In the genomic region with DNA sequence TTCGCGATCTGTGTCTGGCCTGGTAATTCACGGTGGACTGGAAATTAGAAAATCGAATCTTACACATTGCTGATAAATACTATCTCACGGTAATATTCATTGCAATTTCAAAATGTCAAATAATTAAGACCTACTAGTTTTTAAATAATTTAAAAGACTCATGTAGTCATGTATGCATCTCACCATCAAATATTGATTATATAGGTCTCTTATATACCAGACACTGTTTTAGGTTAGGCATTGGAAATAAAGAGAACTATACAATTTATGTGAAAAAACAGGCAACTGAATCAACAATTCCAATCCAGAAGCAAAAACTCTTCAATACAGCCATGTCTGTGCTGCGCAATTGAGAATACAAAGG, we compare ENCODE assay signal across 11 cellular contexts. TPM values are rescaled to one million over a fixed set of nuclear protein-coding genes. Genes with fewer than 3 reads are reported as not detected.
DNase-seq lines count a peak whose midpoint lies in the region; ATAC-seq, FAIRE-seq and TF ChIP-seq lines count a peak whose summit lies in the region.
"Had no signal": no experiment of that assay in that cellular context is flagged by ENCODE, and none has a peak within 500 bp of the region (broad histone marks: within the 10 kb centered on the region; RNA-seq: fewer than 3 reads in every experiment).

No MANE protein-coding gene starts in this region.

- WGBS in esophagus squamous epithelium, 2 donors: 17 to 20% methylated on average over 6 of the region's 6 CpGs
- WGBS in sigmoid colon, 2 donors: 17 to 19% methylated on average over 6 of the region's 6 CpGs
- 17 to 18% (median 17%) methylated on average over 6 of the region's 6 CpGs for whole genome bisulfite sequencing in adrenal gland, 4 donors

- intact Hi-C loops in esophagus squamous epithelium (cut with DNase I): loop anchor here (2.0 to 10.0 kb wide), 2 partner anchors 109 to 201 kb away; no protein-coding TSS in a partner anchor
- intact Hi-C loops in sigmoid colon (cut with DNase I): loop anchor here (1.0 to 2.0 kb wide), 2 partner anchors 108 to 199 kb away; no protein-coding TSS in a partner anchor
- intact Hi-C loops in adrenal gland (cut with DNase I): loop anchor here in 1 of 2 donors (5.0 to 10.0 kb wide), 2 partner anchors 108 to 201 kb away; no protein-coding TSS in a partner anchor

- H3K4me3 ChIP-seq in Peyer's patch (peak overlapping the region in 3 of 4 donors; percentile 40 to 62 (median 58)), esophagus squamous epithelium (peak overlapping the region; percentile 27 to 62 (median 56)), sigmoid colon (peak overlapping the region in 3 of 4 donors; percentile 43 to 54 (median 50)), adrenal gland (peak overlapping the region in 1 of 4 donors; percentile 57)

- H3K9me3 ChIP-seq in Peyer's patch: no peaks in the 10 kb centered on the region
- no peaks in the 10 kb centered on the region for H3K9me3 ChIP-seq in esophagus squamous epithelium
- no peaks in the 10 kb centered on the region for H3K9me3 ChIP-seq in sigmoid colon
- H3K9me3 ChIP-seq in adrenal gland (replicated peaks in 1 of 3): no peaks in the 10 kb centered on the region
- H3K9me3 ChIP-seq: body of pancreas had no signal

- TF ChIP-seq CTCF in Peyer's patch (IDR thresholded peaks at IDR 0.05) (no peak), esophagus squamous epithelium (IDR thresholded peaks at IDR 0.05) (no peak), sigmoid colon (IDR thresholded peaks at IDR 0.05) (no peak), adrenal gland (IDR thresholded peaks at IDR 0.05) (peak in 1 of 6 experiments; percentile 26)

- H3K27ac ChIP-seq in Peyer's patch (no peak overlapping the region), esophagus squamous epithelium (peak overlapping the region in 1 of 4 donors; percentile 69), sigmoid colon (no peak overlapping the region), adrenal gland (no peak overlapping the region)

- H3K36me3 ChIP-seq in Peyer's patch (no peaks in the 10 kb centered on the region), esophagus squamous epithelium (no peaks in the 10 kb centered on the region), sigmoid colon (no peaks in the 10 kb centered on the region), adrenal gland (replicated peaks in 1 of 2) (no peaks in the 10 kb centered on the region)

- peak overlapping the region in 1 of 2 donors; percentile 81 for H3K4me3 Mint-ChIP-seq in stimulated activated naive B cell treated with anti-CD40 and anti-IgM and Interleukin-4, amounts not matched to agents 10 μg/mL and 1 μg/mL and 100 μg/mL, for 72 hours

- no peak for ATAC-seq in stimulated activated naive B cell treated with anti-CD40 and anti-IgM and Interleukin-4, amounts not matched to agents 10 μg/mL and 1 μg/mL and 100 μg/mL, for 72 hours (replicated peaks)

- no peak for TF ChIP-seq POLR2A in Peyer's patch (IDR thresholded peaks at IDR 0.05)
- TF ChIP-seq POLR2A in esophagus squamous epithelium (IDR thresholded peaks at IDR 0.05): no peak
- TF ChIP-seq POLR2A in sigmoid colon (IDR thresholded peaks at IDR 0.05): no peak
- TF ChIP-seq POLR2A in adrenal gland (IDR thresholded peaks at IDR 0.05): no peak

- H3K27me3 ChIP-seq in Peyer's patch (no peaks in the 10 kb centered on the region), esophagus squamous epithelium (no peaks in the 10 kb centered on the region), sigmoid colon (no peaks in the 10 kb centered on the region), adrenal gland (no peaks in the 10 kb centered on the region)
- H3K27me3 ChIP-seq: body of pancreas had no signal

- no peak overlapping the region for H3K27ac Mint-ChIP-seq in stimulated activated naive B cell treated with anti-CD40 and anti-IgM and Interleukin-4, amounts not matched to agents 10 μg/mL and 1 μg/mL and 100 μg/mL, for 72 hours

- H3K36me3 Mint-ChIP-seq in stimulated activated naive B cell treated with anti-CD40 and anti-IgM and Interleukin-4, amounts not matched to agents 10 μg/mL and 1 μg/mL and 100 μg/mL, for 72 hours: no peaks in the 10 kb centered on the region

- peaks cover 6 to 9% of the 10 kb centered on the region in 2 donors for H3K4me1 Mint-ChIP-seq in stimulated activated naive B cell treated with anti-CD40 and anti-IgM and Interleukin-4, amounts not matched to agents 10 μg/mL and 1 μg/mL and 100 μg/mL, for 72 hours

- peaks cover 20 to 24% of the 10 kb centered on the region in 2 donors for H3K27me3 Mint-ChIP-seq in stimulated activated naive B cell treated with anti-CD40 and anti-IgM and Interleukin-4, amounts not matched to agents 10 μg/mL and 1 μg/mL and 100 μg/mL, for 72 hours

- DNase-seq in GM19239 (ENCODE audit: insufficient read length, low spot score): no peak
- no peak for DNase-seq in Peyer's patch
- DNase-seq in esophagus squamous epithelium (lab: John Stamatoyannopoulos, UW): no peak
- DNase-seq in sigmoid colon: no peak
- no peak for DNase-seq in stimulated activated naive B cell treated with anti-CD40 and anti-IgM and Interleukin-4, amounts not matched to agents 10 μg/mL and 1 μg/mL and 100 μg/mL, for 72 hours
- no peak for DNase-seq in adrenal gland
- no peak for DNase-seq in superior temporal gyrus (ENCODE audit: extremely low spot score)
- DNase-seq in activated gamma-delta T cell (lab: John Stamatoyannopoulos, UW): no peak

- FAIRE-seq in GM19239 (lab: Jason Lieb, UNC): peak; percentile 66

- H3K4me1 ChIP-seq in Peyer's patch (peaks cover 0 to 5% (median 0%) of the 10 kb centered on the region in 4 donors), esophagus squamous epithelium (peaks cover 3 to 21% (median 5%) of the 10 kb centered on the region in 3 donors), sigmoid colon (peaks cover 0 to 7% (median 5%) of the 10 kb centered on the region in 4 donors), adrenal gland (replicated peaks in 1 of 2) (no peaks in the 10 kb centered on the region)

- no peak for TF ChIP-seq EP300 in sigmoid colon (IDR thresholded peaks at IDR 0.05)

- no peaks in the 10 kb centered on the region for H3K9me3 Mint-ChIP-seq in stimulated activated naive B cell treated with anti-CD40 and anti-IgM and Interleukin-4, amounts not matched to agents 10 μg/mL and 1 μg/mL and 100 μg/mL, for 72 hours

RNA-seq across cellular contexts. Expression of a gene that starts 7.5 kb away (rescaled TPM):
- total RNA-seq in Peyer's patch: 1 to 10 TPM in 2 of 4 donors, under 1 TPM in 2; 0.35 to 2.0 (median 1.2) TPM
- not detected for total RNA-seq in esophagus squamous epithelium
- 10 to 100 TPM in 1 of 4 donors, 1 to 10 TPM in 3; 3.1 to 10.3 (median 5.3) TPM for total RNA-seq in sigmoid colon
- 1 to 10 TPM in 1 of 3 donors, under 1 TPM in 2; 0.46 to 3.6 (median 0.60) TPM for polyA plus RNA-seq in sigmoid colon
- total RNA-seq in adrenal gland: 1 to 10 TPM in 2 of 8 donors, under 1 TPM in 2, not detected in 4; 0.10 to 1.8 (median 0.74) TPM
- under 1 TPM; 0.10 to 0.84 (median 0.16) TPM for polyA plus RNA-seq in adrenal gland
- total RNA-seq: myocyte, NCI-H460 had no signal

RNA-seq across cellular contexts. Expression of a gene that starts 41.5 kb away (rescaled TPM):
- 10 to 100 TPM; 16.3 to 45.3 (median 25.4) TPM for total RNA-seq in Peyer's patch
- 1 to 10 TPM in 2 of 4 donors, under 1 TPM in 2; 0.42 to 4.8 (median 1.0) TPM for total RNA-seq in esophagus squamous epithelium
- total RNA-seq in sigmoid colon: not detected
- 100 to 1,000 TPM in 1 of 3 donors, 10 to 100 TPM in 2; 43.2 to 130 (median 97.8) TPM for polyA plus RNA-seq in sigmoid colon
- under 1 TPM in 1 of 8 donors, not detected in 7; 0.14 TPM for total RNA-seq in adrenal gland
- under 1 TPM in 1 of 3 donors, not detected in 2; 0.07 TPM for polyA plus RNA-seq in adrenal gland
- total RNA-seq: body of pancreas, myocyte, NCI-H460 had no signal
